Comparison of ENCODE assay signal across 13 cellular contexts in the genomic region with DNA sequence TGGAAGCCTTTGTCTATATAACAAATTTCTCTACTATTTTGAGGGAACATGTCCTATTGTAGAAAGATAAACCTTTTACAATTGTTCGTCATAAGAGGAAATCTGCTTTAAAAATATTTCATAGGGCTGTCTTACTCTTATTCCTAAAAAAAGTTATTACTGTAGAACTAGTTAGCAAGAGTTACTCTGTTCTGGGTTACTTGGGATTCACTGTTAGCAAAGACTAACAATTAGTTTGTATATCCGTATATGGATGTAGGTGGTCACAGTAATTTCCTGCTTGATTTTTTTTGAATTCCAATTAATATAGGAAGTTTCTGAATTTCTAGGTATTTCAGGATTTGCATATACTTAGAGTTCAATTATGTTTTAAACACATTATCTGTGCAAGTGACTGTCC.
DNase-seq lines count a peak whose midpoint lies in the region; ATAC-seq and TF ChIP-seq lines count a peak whose summit lies in the region.
"Had no signal": no experiment of that assay in that cellular context is flagged by ENCODE, and none has a peak within 500 bp of the region (broad histone marks: within the 10 kb centered on the region; RNA-seq: fewer than 3 reads in every experiment).

No MANE protein-coding gene starts in this region.

- ATAC-seq in lower lobe of right lung, result no peak
- ATAC-seq in activated CD4-positive, alpha-beta T cell treated with anti-CD3 and anti-CD28 coated beads for 36 hours, result no peak

- DNase-seq in brain microvascular endothelial cell, result no peak
- DNase-seq in lower lobe of right lung, result no peak
- DNase-seq in tibial artery, result no peak
- no peak for DNase-seq in cortex of kidney (lab: John Stamatoyannopoulos, UW)
- no peak for DNase-seq in activated CD4-positive, alpha-beta T cell treated with anti-CD3 and anti-CD28 coated beads for 36 hours
- no peak for DNase-seq in SIG-M5 (lab: John Stamatoyannopoulos, UW)
- DNase-seq: activated CD4-positive, alpha-beta T cell treated with anti-CD3 and anti-CD28 coated beads for 1 hour; CD4-positive, alpha-beta memory T cell; NCI-H1105; NCI-H510A treated with DMSO at 0.1 percent for 48 hours had no signal

- H3K27ac ChIP-seq in HUES64 (ENCODE audit: low read depth, low read length) (peak overlapping the region; percentile 70), brain microvascular endothelial cell (peak overlapping the region; percentile 83), lower lobe of right lung (peak overlapping the region; percentile 63), tibial artery (peak overlapping the region; percentile 11 to 81)

- H3K9me3 ChIP-seq in HUES64 (ENCODE audit: insufficient read depth, low read depth, low read length) (no peaks in the 10 kb centered on the region), lower lobe of right lung (no peaks in the 10 kb centered on the region), tibial artery (no peaks in the 10 kb centered on the region)

- no peak overlapping the region for H3K4me3 Mint-ChIP-seq in activated CD4-positive, alpha-beta T cell treated with anti-CD3 and anti-CD28 coated beads for 36 hours
- H3K4me3 Mint-ChIP-seq: activated naive CD8-positive, alpha-beta T cell; CD4-positive, alpha-beta memory T cell; IgD-negative memory B cell had no signal

- no peaks in the 10 kb centered on the region for H3K36me3 ChIP-seq in HUES64 (ENCODE audit: insufficient read depth, low read length)
- no peaks in the 10 kb centered on the region for H3K36me3 ChIP-seq in brain microvascular endothelial cell (replicated peaks)
- no peaks in the 10 kb centered on the region for H3K36me3 ChIP-seq in lower lobe of right lung
- no peaks in the 10 kb centered on the region for H3K36me3 ChIP-seq in tibial artery

- TF ChIP-seq CTCF in brain microvascular endothelial cell (IDR thresholded peaks at IDR 0.05; ENCODE audit: low read depth, low read length, missing control alignments) (no peak), lower lobe of right lung (IDR thresholded peaks at IDR 0.05) (no peak), tibial artery (IDR thresholded peaks at IDR 0.05) (no peak)

- intact Hi-C loops in lower lobe of right lung (cut with DNase I) (no loop called here), tibial artery (cut with DNase I; ENCODE audit: low total_unique reads) (no loop called here)
- intact Hi-C loops in activated CD4-positive, alpha-beta T cell treated with anti-CD3 and anti-CD28 coated beads for 36 hours (cut with DNase I, micrococcal nuclease), result no loop called here

- WGBS in HUES64, result 81% methylated on average over 1 of the region's 2 CpGs

- H3K4me3 ChIP-seq in HUES64 (ENCODE audit: low read length) (no peak overlapping the region; the same call in 1 of the 2 replicates), brain microvascular endothelial cell (ENCODE audit: low read depth, low read length) (no peak overlapping the region), lower lobe of right lung (no peak overlapping the region), tibial artery (no peak overlapping the region)

- CTCF ChIA-PET in activated CD4-positive, alpha-beta T cell treated with anti-CD3 and anti-CD28 coated beads for 36 hours (lab: Charles Lee), result no interaction called here

- H3K27me3 ChIP-seq in HUES64 (ENCODE audit: insufficient read depth, low read length), result no peaks in the 10 kb centered on the region
- H3K27me3 ChIP-seq in brain microvascular endothelial cell (replicated peaks), result no peaks in the 10 kb centered on the region
- no peaks in the 10 kb centered on the region for H3K27me3 ChIP-seq in lower lobe of right lung (ENCODE audit: low read depth)
- H3K27me3 ChIP-seq in tibial artery, result no peaks in the 10 kb centered on the region

- POLR2A ChIA-PET in activated CD4-positive, alpha-beta T cell treated with anti-CD3 and anti-CD28 coated beads for 36 hours (lab: Charles Lee), result no interaction called here

- H3K27me3 Mint-ChIP-seq in activated CD4-positive, alpha-beta T cell treated with anti-CD3 and anti-CD28 coated beads for 36 hours, result peaks cover 7% of the 10 kb centered on the region
- H3K27me3 Mint-ChIP-seq: activated naive CD8-positive, alpha-beta T cell; CD4-positive, alpha-beta memory T cell; IgD-negative memory B cell had no signal

- H3K4me1 ChIP-seq in HUES64 (ENCODE audit: insufficient read depth, low read length) (peaks cover 27% of the 10 kb centered on the region), lower lobe of right lung (peaks cover 37% of the 10 kb centered on the region), tibial artery (peaks cover 0 to 66% (median 29%) of the 10 kb centered on the region in 4 donors)

- H3K4me1 Mint-ChIP-seq in activated CD4-positive, alpha-beta T cell treated with anti-CD3 and anti-CD28 coated beads for 36 hours, result no peaks in the 10 kb centered on the region
- H3K4me1 Mint-ChIP-seq: CD4-positive, alpha-beta memory T cell; IgD-negative memory B cell had no signal

- peak overlapping the region; percentile 45; the same call in 1 of the 2 replicates for H3K9ac ChIP-seq in HUES64 (ENCODE audit: low read depth, low read length)

- H3K9me3 Mint-ChIP-seq in activated CD4-positive, alpha-beta T cell treated with anti-CD3 and anti-CD28 coated beads for 36 hours (ENCODE audit: low read depth), result no peaks in the 10 kb centered on the region

- in situ Hi-C loops in brain microvascular endothelial cell (cut with HindIII; ENCODE audit: low pct_ligation_motif_present, low sequenced_read_pairs), result no loop called here

- no peaks in the 10 kb centered on the region for H3K36me3 Mint-ChIP-seq in activated CD4-positive, alpha-beta T cell treated with anti-CD3 and anti-CD28 coated beads for 36 hours (ENCODE audit: low read depth)
- H3K36me3 Mint-ChIP-seq: activated naive CD8-positive, alpha-beta T cell; CD4-positive, alpha-beta memory T cell; IgD-negative memory B cell had no signal

- H3K27ac Mint-ChIP-seq in activated CD4-positive, alpha-beta T cell treated with anti-CD3 and anti-CD28 coated beads for 36 hours, result no peak overlapping the region
- H3K27ac Mint-ChIP-seq: activated naive CD8-positive, alpha-beta T cell; CD4-positive, alpha-beta memory T cell; IgD-negative memory B cell had no signal
